ENCODE assay signal across 1 cellular context in genomic region chr2:70420005-70420580, GRCh38.
TF ChIP-seq lines count a peak whose summit lies in the region.

No MANE protein-coding gene starts in this region.

TF ChIP-seq in SK-N-SH, 30 proteins besides CTCF, POLR2A, EP300 and RAD21 (continued from another document):
- TF ChIP-seq ZBTB33 (IDR thresholded peaks at IDR 0.05; ENCODE audit: borderline replicate concordance, low read depth) (no peak), CHD2 (IDR thresholded peaks at IDR 0.05; ENCODE audit: low read length, partially characterized antibody) (no peak), RCOR1 (IDR thresholded peaks at IDR 0.05; ENCODE audit: low read length) (no peak), JUND (IDR thresholded peaks at IDR 0.05) (no peak), FOXM1 (IDR thresholded peaks at IDR 0.05; ENCODE audit: low read depth) (no peak), POLR2AphosphoS5 (IDR thresholded peaks at IDR 0.05; ENCODE audit: low read depth, low read length) (no peak), USF2 (IDR thresholded peaks at IDR 0.05; ENCODE audit: borderline replicate concordance, low read depth, low read length) (no peak), NFIC (IDR thresholded peaks at IDR 0.05; ENCODE audit: borderline replicate concordance) (no peak)
